Comparison of ENCODE assay signal across 1 cellular context in the genomic region with DNA sequence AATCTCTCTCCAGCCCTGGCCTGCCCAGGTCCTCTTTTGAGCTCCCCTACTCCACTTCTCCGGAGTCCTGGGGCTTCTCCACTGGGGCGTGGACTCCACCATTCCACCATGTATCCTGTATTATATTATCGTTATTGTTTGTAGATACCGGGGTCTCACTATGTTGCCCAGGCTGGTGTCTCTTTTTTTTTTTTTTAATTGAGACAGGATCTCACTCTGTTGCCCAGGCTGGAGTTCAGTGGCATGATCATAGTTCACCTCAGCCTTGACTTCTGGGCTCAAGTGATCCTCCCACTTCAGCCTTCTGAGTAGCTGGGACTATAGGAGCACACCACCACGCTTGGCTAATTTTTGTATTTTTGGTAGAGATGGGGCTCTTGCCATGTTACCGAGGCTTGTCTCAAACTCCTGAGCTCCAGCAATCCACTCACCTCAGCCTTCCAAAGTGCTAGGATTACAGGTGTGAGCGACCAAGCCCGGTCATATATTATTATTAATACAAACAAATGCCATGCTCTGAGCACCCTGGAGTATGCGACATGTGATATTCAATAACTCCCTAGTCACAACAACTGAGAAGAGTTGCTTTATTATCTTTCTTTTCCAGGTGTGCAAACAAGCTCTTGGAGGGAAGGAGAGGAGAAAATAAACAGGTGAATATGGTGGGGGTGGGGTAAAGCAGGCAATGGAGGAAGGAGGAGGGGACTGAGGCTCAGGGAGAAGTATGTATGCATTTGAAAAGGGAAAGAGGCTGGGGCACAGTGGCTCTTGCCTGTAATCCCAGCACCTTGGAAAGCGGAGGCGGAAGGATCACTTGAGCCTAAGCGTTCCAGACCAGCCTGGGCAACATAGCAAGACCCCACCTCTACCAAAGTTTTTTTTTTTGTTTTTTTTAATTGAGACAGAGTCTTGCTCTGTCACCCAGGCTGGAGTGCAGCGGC.
TF ChIP-seq lines count a peak whose summit lies in the region.

No MANE protein-coding gene starts in this region.

TF ChIP-seq in K562, 482 proteins besides CTCF, POLR2A, EP300 and RAD21:
- no peak for TF ChIP-seq NFATC3 (IDR thresholded peaks at IDR 0.05)
- peak; percentile 30 for TF ChIP-seq RBM25 (IDR thresholded peaks at IDR 0.05; ENCODE audit: low read depth, low read length, severe bottlenecking)
- peak; percentile 86 for TF ChIP-seq ZNF121 (CRISPR knock-in tag; conservative IDR thresholded peaks at IDR 0.05)
TF ChIP-seq in K562: peak in this region for 2.
